ENCODE assay signal across 2 cellular contexts in genomic region chr6:134902907-134903306, GRCh38.
TF ChIP-seq lines count a peak whose summit lies in the region.

No MANE protein-coding gene starts in this region.

TF ChIP-seq in SK-N-SH treated with all-trans-retinoic acid at 6 μM for 48 hours, 23 proteins besides CTCF, POLR2A, EP300 and RAD21 (continued from another document):
- TF ChIP-seq PATZ1 (CRISPR knock-in tag; IDR thresholded peaks at IDR 0.05; ENCODE audit: borderline replicate concordance) (no peak), RARB (CRISPR knock-in tag; IDR thresholded peaks at IDR 0.05) (no peak), ZNF565 (CRISPR knock-in tag; conservative IDR thresholded peaks at IDR 0.05; ENCODE audit: low read depth) (no peak), BACH2 (CRISPR knock-in tag; IDR thresholded peaks at IDR 0.05; ENCODE audit: borderline replicate concordance) (no peak), ZFP30 (CRISPR knock-in tag; IDR thresholded peaks at IDR 0.05) (no peak), CSRNP3 (CRISPR knock-in tag; IDR thresholded peaks at IDR 0.05) (no peak), ISL1 (CRISPR knock-in tag; IDR thresholded peaks at IDR 0.05) (no peak), ZNF8 (CRISPR knock-in tag; IDR thresholded peaks at IDR 0.05) (no peak), ESRRG (CRISPR knock-in tag; IDR thresholded peaks at IDR 0.05) (no peak), CSDC2 (CRISPR knock-in tag; IDR thresholded peaks at IDR 0.05) (no peak)
TF ChIP-seq in SK-N-SH treated with all-trans-retinoic acid at 6 μM for 48 hours: peak in this region for 0.

TF ChIP-seq in SK-N-SH, 30 proteins besides CTCF, POLR2A, EP300 and RAD21 (continued from another document):
- no peak for TF ChIP-seq REST (IDR thresholded peaks at IDR 0.05; ENCODE audit: low read depth, low read length)
- no peak for TF ChIP-seq MXI1 (IDR thresholded peaks at IDR 0.05; ENCODE audit: low read depth, low read length)
- TF ChIP-seq PBX3 (IDR thresholded peaks at IDR 0.05), result no peak
- TF ChIP-seq NRF1 (IDR thresholded peaks at IDR 0.05; ENCODE audit: low read depth, low read length), result no peak
- TF ChIP-seq EZH2phosphoT487 (IDR thresholded peaks at IDR 0.05; ENCODE audit: borderline replicate concordance, low read depth), result no peak
- no peak for TF ChIP-seq USF1 (IDR thresholded peaks at IDR 0.05; ENCODE audit: borderline replicate concordance, low read depth)
- TF ChIP-seq ELF1 (IDR thresholded peaks at IDR 0.05), result no peak
- TF ChIP-seq USF2 (IDR thresholded peaks at IDR 0.05; ENCODE audit: borderline replicate concordance, low read depth, low read length), result no peak
- no peak for TF ChIP-seq TEAD4 (IDR thresholded peaks at IDR 0.05; ENCODE audit: borderline replicate concordance, insufficient read depth)
- TF ChIP-seq RFX5 (IDR thresholded peaks at IDR 0.05; ENCODE audit: low read length), result no peak
- no peak for TF ChIP-seq JUND (IDR thresholded peaks at IDR 0.05)
- no peak for TF ChIP-seq FOSL2 (IDR thresholded peaks at IDR 0.05; ENCODE audit: borderline replicate concordance, low read depth)
